In genomic region chr9:112867275-112867991, GRCh38 we compare ENCODE assay signal across 9 cellular contexts. TPM values are rescaled to one million over a fixed set of nuclear protein-coding genes. Genes with fewer than 3 reads are reported as not detected.
A peak's percentile ranks its signal among the peaks of the same experiment; 100 is the strongest.
DNase-seq lines count a peak whose midpoint lies in the region; ATAC-seq and TF ChIP-seq lines count a peak whose summit lies in the region.
"Had no signal": no experiment of that assay in that cellular context is flagged by ENCODE, and none has a peak within 500 bp of the region (broad histone marks: within the 10 kb centered on the region; RNA-seq: fewer than 3 reads in every experiment).

No MANE protein-coding gene starts in this region.

- H3K9me3 Mint-ChIP-seq in neural progenitor cell = peaks cover 5% of the 10 kb centered on the region
- H3K9me3 Mint-ChIP-seq in naive thymus-derived CD8-positive, alpha-beta T cell = no peaks in the 10 kb centered on the region

- peaks cover 28% of the 10 kb centered on the region for H3K4me1 Mint-ChIP-seq in neural progenitor cell
- peaks cover 6 to 32% (median 8%) of the 10 kb centered on the region in 4 donors for H3K4me1 Mint-ChIP-seq in naive thymus-derived CD8-positive, alpha-beta T cell

- H3K27ac ChIP-seq in neural progenitor cell = no peak overlapping the region

- H3K27ac Mint-ChIP-seq in neural progenitor cell = peak overlapping the region; percentile 44
- peak overlapping the region in 4 of 10 donors; percentile 3 to 36 (median 25) for H3K27ac Mint-ChIP-seq in naive thymus-derived CD8-positive, alpha-beta T cell
- H3K27ac Mint-ChIP-seq: activated naive CD8-positive, alpha-beta T cell had no signal

- peak overlapping the region; percentile 27 for H3K4me3 Mint-ChIP-seq in neural progenitor cell
- no peak overlapping the region for H3K4me3 Mint-ChIP-seq in naive thymus-derived CD8-positive, alpha-beta T cell
- H3K4me3 Mint-ChIP-seq: activated naive CD8-positive, alpha-beta T cell had no signal

- no peak overlapping the region for H3K9ac ChIP-seq in neural progenitor cell

- POLR2A ChIA-PET in naive thymus-derived CD8-positive, alpha-beta T cell (lab: Charles Lee) = no interaction called here

- DNase-seq in ELR (ENCODE audit: low read depth) (peak; percentile 87), NCI-H460 (ENCODE audit: extremely low read depth, low read depth) (peak; percentile 16), cardiac fibroblast (ENCODE audit: low read depth in 2 of 2) (peak; percentile 79 to 86), neural progenitor cell (ENCODE audit: low spot score) (peak; percentile 14), GOT3 (lab: John Stamatoyannopoulos, UW) (no peak), SKM-1 treated with dmso at 0.1 percent for 144 hours (lab: John Stamatoyannopoulos, UW; ENCODE audit: unreplicated experiment) (no peak)
- DNase-seq in naive thymus-derived CD8-positive, alpha-beta T cell = no peak

- no peaks in the 10 kb centered on the region for H4K20me1 ChIP-seq in neural progenitor cell (ENCODE audit: low read depth)

- no peak for ATAC-seq in naive thymus-derived CD8-positive, alpha-beta T cell
- ATAC-seq in HG03108 (IDR thresholded peaks at IDR 0.05; ENCODE audit: unreplicated experiment) = no peak

- H3K4me3 ChIP-seq in cardiac fibroblast (replicated peaks in 1 of 2; ENCODE audit: low read depth in 2 of 2, low read length in 2 of 2) = no peak overlapping the region
- no peak overlapping the region for H3K4me3 ChIP-seq in neural progenitor cell

- no peak overlapping the region for H2AFZ ChIP-seq in neural progenitor cell (replicated peaks)

- no peaks in the 10 kb centered on the region for H3K9me3 ChIP-seq in neural progenitor cell (ENCODE audit: low read depth)

- peaks cover 15% of the 10 kb centered on the region for H3K4me1 ChIP-seq in neural progenitor cell

- no peaks in the 10 kb centered on the region for H3K36me3 ChIP-seq in neural progenitor cell

- H3K4me2 ChIP-seq in neural progenitor cell = no peak overlapping the region

- H3K79me2 ChIP-seq in neural progenitor cell (ENCODE audit: low read depth) = no peaks in the 10 kb centered on the region

- H3K27me3 ChIP-seq in neural progenitor cell = no peaks in the 10 kb centered on the region

- TF ChIP-seq CTCF in cardiac fibroblast (IDR thresholded peaks at IDR 0.05; ENCODE audit: low read depth, low read length) (no peak), neural progenitor cell (IDR thresholded peaks at IDR 0.05) (no peak)

- peaks cover 26% of the 10 kb centered on the region for H3K36me3 Mint-ChIP-seq in neural progenitor cell
- H3K36me3 Mint-ChIP-seq in naive thymus-derived CD8-positive, alpha-beta T cell = peaks cover 16 to 63% (median 38%) of the 10 kb centered on the region in 3 donors

- H3F3A ChIP-seq in neural progenitor cell (ENCODE audit: low read depth) = no peaks in the 10 kb centered on the region

- no peaks in the 10 kb centered on the region for H3K27me3 Mint-ChIP-seq in neural progenitor cell (ENCODE audit: insufficient read depth, low read depth)
- H3K27me3 Mint-ChIP-seq in naive thymus-derived CD8-positive, alpha-beta T cell = no peaks in the 10 kb centered on the region
- H3K27me3 Mint-ChIP-seq: activated naive CD8-positive, alpha-beta T cell had no signal

RNA-seq across cellular contexts. Expression of gene SLC46A2, which starts 23.2 kb away (rescaled TPM):
- total RNA-seq in NCI-H460 (2014; rRNA removed; shearing (Covaris generic)) = not detected in 2 replicates
- polyA plus RNA-seq in NCI-H460 (2014; cell fraction: nucleus; rRNA removed) = not detected in 2 replicates
- total RNA-seq in neural progenitor cell (ENCODE audit: low replicate concordance) = not detected in 2 replicates
- total RNA-seq in naive thymus-derived CD8-positive, alpha-beta T cell = not detected
- under 1 TPM in 1 of 3 donors, not detected in 2; 0.11 TPM for polyA plus RNA-seq in naive thymus-derived CD8-positive, alpha-beta T cell

Comparison
In these comparisons a context has a peak if more than half of its experiments do, and no peak if none do; other contexts are left out.
1. DNase-seq: peak in ELR (single experiment), NCI-H460 (single experiment), cardiac fibroblast (2 of 2) and neural progenitor cell (single experiment); none in GOT3 (single experiment), naive thymus-derived CD8-positive, alpha-beta T cell (0 of 10) and SKM-1 treated with dmso at 0.1 percent for 144 hours (single experiment).